In genomic region chr14:55840821-55841220, GRCh38 we compare ENCODE assay signal across 23 cellular contexts.
"Had no signal": no experiment of that assay in that cellular context is flagged by ENCODE, and none has a peak within 500 bp of the region (broad histone marks: within the 10 kb centered on the region; RNA-seq: fewer than 3 reads in every experiment).

No MANE protein-coding gene starts in this region.

- H3K4me2 ChIP-seq: KMS-11, SK-N-SH had no signal

- H3K4me3 Mint-ChIP-seq: IgD-negative memory B cell had no signal

- H3K27ac ChIP-seq: HL-60, KMS-11, RWPE1 had no signal

- H3K9me3 ChIP-seq: SK-N-SH had no signal

- H3K4me1 Mint-ChIP-seq: IgD-negative memory B cell had no signal

- H3K9ac ChIP-seq: KMS-11, SK-N-SH had no signal

- H3K4me3 ChIP-seq: K562 had no signal

- H3K27ac Mint-ChIP-seq: IgD-negative memory B cell had no signal

- H3K27me3 Mint-ChIP-seq: IgD-negative memory B cell had no signal

- ATAC-seq: K562, Panc1, PC-3 had no signal

- H3K9me3 Mint-ChIP-seq: IgD-negative memory B cell had no signal

- DNase-seq: Kasumi-1, MV-4-11, NCI-H1048, NCI-H1105, NCI-H146, NCI-H1694 treated with DMSO at 0.1 percent for 48 hours, NCI-H1930, NCI-H2081, NCI-H2107, NCI-H2227 treated with DMSO at 0.1 percent for 48 hours, NCI-H524, NCI-H526 treated with DMSO at 0.1 percent for 48 hours, NCI-H748 treated with DMSO at 0.1 percent for 48 hours, PC-3, SHP77, SK-N-SH, SW 1271 had no signal

- FAIRE-seq: K562 had no signal
